ENCODE assay signal across 13 cellular contexts in the genomic region with DNA sequence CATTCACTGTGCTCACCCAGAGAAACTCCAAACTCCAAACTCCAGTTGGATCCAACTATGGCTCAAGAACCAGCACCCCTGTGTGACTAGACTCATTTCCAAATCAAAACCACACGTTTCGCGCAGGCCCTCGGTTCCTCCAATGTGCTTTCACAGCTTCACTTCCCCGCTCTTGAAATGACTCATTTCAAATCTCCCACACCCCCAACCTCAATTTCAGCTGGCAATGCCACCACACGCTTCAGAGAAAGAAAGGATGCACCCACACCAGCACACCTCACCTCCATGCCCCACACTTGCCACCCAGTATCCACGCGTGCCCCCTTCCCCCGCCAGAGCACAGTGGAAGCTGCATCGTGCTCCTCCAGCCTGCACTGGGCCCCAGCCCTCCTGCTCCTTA.
DNase-seq lines count a peak whose midpoint lies in the region; ATAC-seq, FAIRE-seq and TF ChIP-seq lines count a peak whose summit lies in the region.
"Had no signal": no experiment of that assay in that cellular context is flagged by ENCODE, and none has a peak within 500 bp of the region (broad histone marks: within the 10 kb centered on the region; RNA-seq: fewer than 3 reads in every experiment).

No MANE protein-coding gene starts in this region.

- FAIRE-seq in GM18507 (lab: Jason Lieb, UNC): peak; percentile 85

- H3K9me3 Mint-ChIP-seq in nephron: no peaks in the 10 kb centered on the region

- peak overlapping the region in 2 of 3 experiments; percentile 13 to 20 for H3K4me3 Mint-ChIP-seq in nephron
- H3K4me3 Mint-ChIP-seq: CD4-positive, CD25-positive, alpha-beta regulatory T cell had no signal

- no peak for ATAC-seq in HG02970 (IDR thresholded peaks at IDR 0.05; ENCODE audit: low FRiP score, unreplicated experiment)
- ATAC-seq: PC-3 had no signal

- peak overlapping the region in 2 of 3 experiments; percentile 35 to 88 for H3K27ac Mint-ChIP-seq in nephron

- TF ChIP-seq CTCF in GM12864 (IDR thresholded peaks at IDR 0.05; ENCODE audit: low read depth, low read length, missing control alignments) (no peak), nephron (IDR thresholded peaks at IDR 0.05; ENCODE audit: unreplicated experiment in 3 of 3) (no peak)

- no peak overlapping the region for H3K4me3 ChIP-seq in GM12864 (ENCODE audit: low read depth, low read length)
- H3K4me3 ChIP-seq: dorsolateral prefrontal cortex, thoracic aorta had no signal

- H3K4me1 Mint-ChIP-seq in nephron: peaks cover 35% of the 10 kb centered on the region

- DNase-seq in GM12864 (ENCODE audit: low read depth): peak; percentile 41
- peak; percentile 53 for DNase-seq in GM18507 (ENCODE audit: extremely low spot score, insufficient read length, low read depth)
- peak; percentile 60 to 71 for DNase-seq in activated CD4-positive, alpha-beta T cell treated with anti-CD3 and anti-CD28 coated beads, Interleukin-2, amount 50 U/mL, for 48 hours
- DNase-seq in dedifferentiated amniotic fluid mesenchymal stem cell (ENCODE audit: extremely low spot score): no peak
- DNase-seq in NCI-H2107 treated with DMSO at 0.1 percent for 48 hours (lab: John Stamatoyannopoulos, UW; ENCODE audit: unreplicated experiment): no peak
- DNase-seq: activated CD8-positive, alpha-beta memory T cell treated with anti-CD3 and anti-CD28 coated beads for 24 hours; dorsolateral prefrontal cortex; foreskin fibroblast; PC-3 had no signal

- no peaks in the 10 kb centered on the region for H3K36me3 Mint-ChIP-seq in nephron (ENCODE audit: low read depth)
- H3K36me3 Mint-ChIP-seq: CD4-positive, CD25-positive, alpha-beta regulatory T cell had no signal

- peaks cover 7% of the 10 kb centered on the region for H3K27me3 Mint-ChIP-seq in nephron (ENCODE audit: low read depth)

Comparison
In these comparisons a context has a peak if more than half of its experiments do, and no peak if none do; other contexts are left out.
1. DNase-seq: peak in GM12864 (single experiment), GM18507 (single experiment) and activated CD4-positive, alpha-beta T cell treated with anti-CD3 and anti-CD28 coated beads, Interleukin-2, amount 50 U/mL, for 48 hours (2 of 2); none in dedifferentiated amniotic fluid mesenchymal stem cell (single experiment) and NCI-H2107 treated with DMSO at 0.1 percent for 48 hours (single experiment).